In the genomic region with DNA sequence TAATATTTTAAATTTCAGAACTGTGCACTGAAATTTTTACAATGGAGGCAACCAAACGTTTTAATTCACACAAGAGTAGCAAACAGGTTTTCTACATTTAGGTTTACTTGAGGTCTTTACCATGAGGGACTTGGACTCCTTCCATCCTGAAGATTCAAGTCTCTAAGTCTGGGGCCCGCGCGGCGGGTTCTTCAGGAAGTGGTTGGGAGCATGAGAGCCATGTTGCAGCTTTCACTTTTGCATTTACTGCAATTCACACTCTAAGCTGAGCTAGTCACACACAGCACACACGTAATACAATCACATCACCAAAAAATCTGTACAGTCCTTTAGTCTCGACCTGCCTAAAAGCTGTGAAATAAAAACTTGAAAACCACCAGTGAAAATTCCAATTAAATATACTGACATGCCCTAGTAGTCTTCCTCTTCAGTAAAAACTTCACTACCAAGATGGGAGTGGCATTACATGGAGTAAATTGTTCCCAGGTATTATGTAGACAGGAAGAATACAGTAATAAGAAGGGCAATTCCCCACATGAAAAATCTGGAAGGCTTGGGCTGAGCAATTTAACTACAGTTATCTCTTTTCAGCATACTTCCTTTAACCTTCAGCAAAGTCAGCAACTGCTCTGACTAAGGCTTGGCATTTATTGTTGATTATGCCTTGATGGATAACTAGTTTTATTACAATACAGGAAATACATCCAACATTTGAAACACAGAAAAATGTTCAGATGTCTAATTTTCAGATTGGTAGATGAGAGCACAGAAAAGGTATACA, we compare ENCODE assay signal across 1 cellular context.
TF ChIP-seq lines count a peak whose summit lies in the region.

No MANE protein-coding gene starts in this region.

TF ChIP-seq in GM12878, 131 proteins besides CTCF, POLR2A, EP300 and RAD21 (continued from another document):
- TF ChIP-seq, protein P1, sequence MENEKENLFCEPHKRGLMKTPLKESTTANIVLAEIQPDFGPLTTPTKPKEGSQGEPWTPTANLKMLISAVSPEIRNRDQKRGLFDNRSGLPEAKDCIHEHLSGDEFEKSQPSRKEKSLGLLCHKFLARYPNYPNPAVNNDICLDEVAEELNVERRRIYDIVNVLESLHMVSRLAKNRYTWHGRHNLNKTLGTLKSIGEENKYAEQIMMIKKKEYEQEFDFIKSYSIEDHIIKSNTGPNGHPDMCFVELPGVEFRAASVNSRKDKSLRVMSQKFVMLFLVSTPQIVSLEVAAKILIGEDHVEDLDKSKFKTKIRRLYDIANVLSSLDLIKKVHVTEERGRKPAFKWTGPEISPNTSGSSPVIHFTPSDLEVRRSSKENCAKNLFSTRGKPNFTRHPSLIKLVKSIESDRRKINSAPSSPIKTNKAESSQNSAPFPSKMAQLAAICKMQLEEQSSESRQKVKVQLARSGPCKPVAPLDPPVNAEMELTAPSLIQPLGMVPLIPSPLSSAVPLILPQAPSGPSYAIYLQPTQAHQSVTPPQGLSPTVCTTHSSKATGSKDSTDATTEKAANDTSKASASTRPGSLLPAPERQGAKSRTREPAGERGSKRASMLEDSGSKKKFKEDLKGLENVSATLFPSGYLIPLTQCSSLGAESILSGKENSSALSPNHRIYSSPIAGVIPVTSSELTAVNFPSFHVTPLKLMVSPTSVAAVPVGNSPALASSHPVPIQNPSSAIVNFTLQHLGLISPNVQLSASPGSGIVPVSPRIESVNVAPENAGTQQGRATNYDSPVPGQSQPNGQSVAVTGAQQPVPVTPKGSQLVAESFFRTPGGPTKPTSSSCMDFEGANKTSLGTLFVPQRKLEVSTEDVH (IDR thresholded peaks at IDR 0.05; ENCODE audit: low read depth, partially characterized antibody) = no peak
- TF ChIP-seq SMARCA5 (IDR thresholded peaks at IDR 0.05) = no peak
- TF ChIP-seq MEF2A (IDR thresholded peaks at IDR 0.05; ENCODE audit: insufficient read depth, low read depth, low read length) = 0 out of 2 replicates have a peak, but pooled peaks have one; percentile 30
- TF ChIP-seq RBBP5 (conservative IDR thresholded peaks at IDR 0.05) = no peak
- no peak for TF ChIP-seq BCL11A (IDR thresholded peaks at IDR 0.05; ENCODE audit: low read depth, low read length)
- TF ChIP-seq CREM (IDR thresholded peaks at IDR 0.05; ENCODE audit: low read depth) = peak; percentile 44; the same call in 1 of the 2 replicates
- TF ChIP-seq, protein P2, sequence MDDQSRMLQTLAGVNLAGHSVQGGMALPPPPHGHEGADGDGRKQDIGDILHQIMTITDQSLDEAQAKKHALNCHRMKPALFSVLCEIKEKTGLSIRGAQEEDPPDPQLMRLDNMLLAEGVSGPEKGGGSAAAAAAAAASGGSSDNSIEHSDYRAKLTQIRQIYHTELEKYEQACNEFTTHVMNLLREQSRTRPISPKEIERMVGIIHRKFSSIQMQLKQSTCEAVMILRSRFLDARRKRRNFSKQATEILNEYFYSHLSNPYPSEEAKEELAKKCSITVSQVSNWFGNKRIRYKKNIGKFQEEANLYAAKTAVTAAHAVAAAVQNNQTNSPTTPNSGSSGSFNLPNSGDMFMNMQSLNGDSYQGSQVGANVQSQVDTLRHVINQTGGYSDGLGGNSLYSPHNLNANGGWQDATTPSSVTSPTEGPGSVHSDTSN (IDR thresholded peaks at IDR 0.05; ENCODE audit: insufficient replicate concordance, low read depth, low read length) = no peak
- TF ChIP-seq, protein P3, sequence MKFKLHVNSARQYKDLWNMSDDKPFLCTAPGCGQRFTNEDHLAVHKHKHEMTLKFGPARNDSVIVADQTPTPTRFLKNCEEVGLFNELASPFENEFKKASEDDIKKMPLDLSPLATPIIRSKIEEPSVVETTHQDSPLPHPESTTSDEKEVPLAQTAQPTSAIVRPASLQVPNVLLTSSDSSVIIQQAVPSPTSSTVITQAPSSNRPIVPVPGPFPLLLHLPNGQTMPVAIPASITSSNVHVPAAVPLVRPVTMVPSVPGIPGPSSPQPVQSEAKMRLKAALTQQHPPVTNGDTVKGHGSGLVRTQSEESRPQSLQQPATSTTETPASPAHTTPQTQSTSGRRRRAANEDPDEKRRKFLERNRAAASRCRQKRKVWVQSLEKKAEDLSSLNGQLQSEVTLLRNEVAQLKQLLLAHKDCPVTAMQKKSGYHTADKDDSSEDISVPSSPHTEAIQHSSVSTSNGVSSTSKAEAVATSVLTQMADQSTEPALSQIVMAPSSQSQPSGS (IDR thresholded peaks at IDR 0.05; ENCODE audit: low read length) = 0 out of 2 replicates have a peak, but pooled peaks have one; percentile 29
- TF ChIP-seq, protein P4, sequence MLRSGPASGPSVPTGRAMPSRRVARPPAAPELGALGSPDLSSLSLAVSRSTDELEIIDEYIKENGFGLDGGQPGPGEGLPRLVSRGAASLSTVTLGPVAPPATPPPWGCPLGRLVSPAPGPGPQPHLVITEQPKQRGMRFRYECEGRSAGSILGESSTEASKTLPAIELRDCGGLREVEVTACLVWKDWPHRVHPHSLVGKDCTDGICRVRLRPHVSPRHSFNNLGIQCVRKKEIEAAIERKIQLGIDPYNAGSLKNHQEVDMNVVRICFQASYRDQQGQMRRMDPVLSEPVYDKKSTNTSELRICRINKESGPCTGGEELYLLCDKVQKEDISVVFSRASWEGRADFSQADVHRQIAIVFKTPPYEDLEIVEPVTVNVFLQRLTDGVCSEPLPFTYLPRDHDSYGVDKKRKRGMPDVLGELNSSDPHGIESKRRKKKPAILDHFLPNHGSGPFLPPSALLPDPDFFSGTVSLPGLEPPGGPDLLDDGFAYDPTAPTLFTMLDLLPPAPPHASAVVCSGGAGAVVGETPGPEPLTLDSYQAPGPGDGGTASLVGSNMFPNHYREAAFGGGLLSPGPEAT (IDR thresholded peaks at IDR 0.05; ENCODE audit: low read depth) = peak; percentile 39; the same call in 1 of the 2 replicates
- TF ChIP-seq RUNX3 (IDR thresholded peaks at IDR 0.05; ENCODE audit: low read length) = peak; percentile 61
- no peak for TF ChIP-seq FOXK2 (IDR thresholded peaks at IDR 0.05)
- no peak for TF ChIP-seq MTA3 (IDR thresholded peaks at IDR 0.05; ENCODE audit: borderline replicate concordance, low read length)
- TF ChIP-seq NFIC (IDR thresholded peaks at IDR 0.05; ENCODE audit: low read depth, low read length) = 0 out of 2 replicates have a peak, but pooled peaks have one; percentile 25
- TF ChIP-seq IKZF2 (IDR thresholded peaks at IDR 0.05) = peak; percentile 18 to 36; a peak in 1 of 4 replicates
- no peak; the same call in 1 of the 2 replicates for TF ChIP-seq MTA2 (IDR thresholded peaks at IDR 0.05; ENCODE audit: low read depth)
- TF ChIP-seq POLR2AphosphoS5 (IDR thresholded peaks at IDR 0.05; ENCODE audit: low read length) = no peak
- 0 out of 2 replicates have a peak, but pooled peaks have one; percentile 41 for TF ChIP-seq IKZF1 (conservative IDR thresholded peaks at IDR 0.05)
- no peak for TF ChIP-seq CHD2 (IDR thresholded peaks at IDR 0.05; ENCODE audit: borderline replicate concordance, low read depth, low read length)
- TF ChIP-seq NR2F1 (conservative IDR thresholded peaks at IDR 0.05) = no peak
- no peak for TF ChIP-seq TCF12 (IDR thresholded peaks at IDR 0.05; ENCODE audit: low read depth, low read length)
- TF ChIP-seq JUND (IDR thresholded peaks at IDR 0.05; ENCODE audit: low read depth, low read length) = no peak
